ENCODE assay signal across 9 cellular contexts in the genomic region with DNA sequence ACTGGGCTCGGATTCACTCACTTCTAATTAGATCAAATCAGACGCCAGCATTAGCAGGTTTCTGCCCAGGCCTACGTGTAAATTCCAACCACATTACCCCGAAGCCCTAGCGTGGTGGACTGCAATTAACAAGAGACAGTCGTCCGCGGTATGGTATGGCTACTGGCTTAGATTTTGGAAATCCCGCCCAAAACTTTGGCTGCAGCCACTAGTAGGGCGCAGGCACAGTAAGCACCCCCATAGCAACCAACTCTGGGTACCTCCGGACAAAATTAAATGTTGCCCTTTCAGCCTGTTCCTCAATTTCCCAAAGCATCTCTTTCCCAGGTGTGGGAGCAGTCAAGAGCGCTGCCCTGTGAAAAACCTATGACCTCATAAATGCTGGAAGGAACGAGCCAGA. TPM values are rescaled to one million over a fixed set of nuclear protein-coding genes. Genes with fewer than 3 reads are reported as not detected.
DNase-seq lines count a peak whose midpoint lies in the region; ATAC-seq and TF ChIP-seq lines count a peak whose summit lies in the region.
"Had no signal": no experiment of that assay in that cellular context is flagged by ENCODE, and none has a peak within 500 bp of the region (broad histone marks: within the 10 kb centered on the region; RNA-seq: fewer than 3 reads in every experiment).

No MANE protein-coding gene starts in this region.

- H3K9me3 Mint-ChIP-seq in CD8-positive, alpha-beta T cell: peaks cover 6% of the 10 kb centered on the region
- peaks cover 7% of the 10 kb centered on the region for H3K9me3 Mint-ChIP-seq in progenitor cell of endocrine pancreas (ENCODE audit: low read depth)

- no peak for ATAC-seq in CD8-positive, alpha-beta T cell
- ATAC-seq in RWPE2 (ENCODE audit: low read depth): no peak; the same call in 2 of the 3 replicates
- ATAC-seq: K562 had no signal

- CTCF ChIA-PET in CD8-positive, alpha-beta T cell (lab: Charles Lee): no interaction called here

- no peaks in the 10 kb centered on the region for H3K9me3 ChIP-seq in CD8-positive, alpha-beta T cell (ENCODE audit: low read length)
- no peaks in the 10 kb centered on the region for H3K9me3 ChIP-seq in RWPE2 (ENCODE audit: severe bottlenecking)
- peaks cover 2% of the 10 kb centered on the region for H3K9me3 ChIP-seq in fibroblast of lung (ENCODE audit: control insufficient read depth, insufficient read depth, low read depth, low read length)

- POLR2A ChIA-PET in CD8-positive, alpha-beta T cell (lab: Charles Lee): no interaction called here

- H3K9ac ChIP-seq in fibroblast of lung (ENCODE audit: insufficient read depth, low read length): peak overlapping the region; percentile 68

- H3K27ac ChIP-seq in CD8-positive, alpha-beta T cell (ENCODE audit: low read depth, low read length): no peak overlapping the region
- no peak overlapping the region for H3K27ac ChIP-seq in RWPE2 (ENCODE audit: poor library complexity, severe bottlenecking)
- peak overlapping the region; percentile 57 for H3K27ac ChIP-seq in fibroblast of lung (ENCODE audit: insufficient read depth, low read length)

- H2AFZ ChIP-seq in fibroblast of lung (ENCODE audit: low read length): peak overlapping the region; percentile 67

- TF ChIP-seq CTCF in CD8-positive, alpha-beta T cell (IDR thresholded peaks at IDR 0.05): no peak
- TF ChIP-seq CTCF in RWPE2 (IDR thresholded peaks at IDR 0.05; ENCODE audit: poor library complexity, severe bottlenecking): no peak
- TF ChIP-seq CTCF in fibroblast of lung (conservative IDR thresholded peaks at IDR 0.05 in 1 of 2, IDR thresholded peaks at IDR 0.05 in 1 of 2; ENCODE audit: low read depth in 1 of 2, low read length in 2 of 2): no peak
- no peak for TF ChIP-seq CTCF in progenitor cell of endocrine pancreas (IDR thresholded peaks at IDR 0.05; ENCODE audit: unreplicated experiment)

- H3K27me3 Mint-ChIP-seq in CD8-positive, alpha-beta T cell (ENCODE audit: low read depth): peaks cover 7% of the 10 kb centered on the region
- no peaks in the 10 kb centered on the region for H3K27me3 Mint-ChIP-seq in progenitor cell of endocrine pancreas

- H3K4me3 ChIP-seq in CD8-positive, alpha-beta T cell (ENCODE audit: low read depth, low read length): peak overlapping the region; percentile 48
- H3K4me3 ChIP-seq in RWPE2 (ENCODE audit: severe bottlenecking) (peak overlapping the region; percentile 42), fibroblast of lung (replicated peaks in 1 of 4; ENCODE audit: control extremely low read depth in 1 of 4, insufficient read depth in 1 of 4, low read depth in 3 of 4, low read length in 4 of 4) (peak overlapping the region; percentile 44 to 70 (median 53))
- H3K4me3 ChIP-seq: K562 had no signal

- no peaks in the 10 kb centered on the region for H3K79me2 ChIP-seq in fibroblast of lung (ENCODE audit: control insufficient read depth, insufficient read depth, low read length)

- peaks cover 14% of the 10 kb centered on the region for H3K4me1 ChIP-seq in CD8-positive, alpha-beta T cell (ENCODE audit: insufficient read depth, low read length)
- H3K4me1 ChIP-seq in RWPE2 (ENCODE audit: insufficient read depth, poor library complexity, severe bottlenecking) (no peaks in the 10 kb centered on the region), fibroblast of lung (ENCODE audit: control insufficient read depth, extremely low read depth, insufficient read depth, low read length) (peaks cover 17% of the 10 kb centered on the region)

- H3K4me1 Mint-ChIP-seq in CD8-positive, alpha-beta T cell (ENCODE audit: low read depth): peaks cover 19% of the 10 kb centered on the region
- H3K4me1 Mint-ChIP-seq in progenitor cell of endocrine pancreas (ENCODE audit: low read depth): peaks cover 3% of the 10 kb centered on the region

- H3K36me3 Mint-ChIP-seq in CD8-positive, alpha-beta T cell: no peaks in the 10 kb centered on the region
- H3K36me3 Mint-ChIP-seq in progenitor cell of endocrine pancreas (ENCODE audit: insufficient read depth): peaks cover 7% of the 10 kb centered on the region

- DNase-seq in CD8-positive, alpha-beta T cell: no peak
- no peak for DNase-seq in RWPE2 (ENCODE audit: low spot score)
- DNase-seq in fibroblast of lung (ENCODE audit: low read depth in 2 of 2): peak in 1 of 2 donors; percentile 39
- no peak for DNase-seq in progenitor cell of endocrine pancreas (ENCODE audit: low spot score, unreplicated experiment)
- no peak for DNase-seq in DMS79 treated with DMSO at 0.1 percent for 48 hours (lab: John Stamatoyannopoulos, UW)
- DNase-seq in effector CD8-positive, alpha-beta T cell (lab: John Stamatoyannopoulos, UW): no peak
- DNase-seq in superior temporal gyrus (ENCODE audit: extremely low spot score): no peak
- DNase-seq in mucosa of gallbladder (ENCODE audit: low spot score): no peak

- H3K4me3 Mint-ChIP-seq in CD8-positive, alpha-beta T cell: peak overlapping the region; percentile 72
- peak overlapping the region; percentile 71 for H3K4me3 Mint-ChIP-seq in progenitor cell of endocrine pancreas (ENCODE audit: low read depth)

- H4K20me1 ChIP-seq in fibroblast of lung (ENCODE audit: control insufficient read depth, extremely low read depth, insufficient read depth, low read length): no peaks in the 10 kb centered on the region

- H3K27ac Mint-ChIP-seq in CD8-positive, alpha-beta T cell: no peak overlapping the region
- H3K27ac Mint-ChIP-seq in progenitor cell of endocrine pancreas: peak overlapping the region; percentile 59

- intact Hi-C loops in CD8-positive, alpha-beta T cell (cut with DNase I, micrococcal nuclease): no loop called here

- no peaks in the 10 kb centered on the region for H3K36me3 ChIP-seq in CD8-positive, alpha-beta T cell (ENCODE audit: insufficient read depth, low read length)
- H3K36me3 ChIP-seq in RWPE2 (ENCODE audit: low read depth) (no peaks in the 10 kb centered on the region), fibroblast of lung (ENCODE audit: control insufficient read depth, insufficient read depth, low read length) (no peaks in the 10 kb centered on the region)

- H3K27me3 ChIP-seq in CD8-positive, alpha-beta T cell (ENCODE audit: insufficient read depth, low read length): peaks cover 4% of the 10 kb centered on the region
- H3K27me3 ChIP-seq in RWPE2 (ENCODE audit: insufficient read depth, poor library complexity, severe bottlenecking) (no peaks in the 10 kb centered on the region), fibroblast of lung (ENCODE audit: control insufficient read depth, insufficient read depth, low read length) (no peaks in the 10 kb centered on the region)

- peak overlapping the region; percentile 49 for H3K4me2 ChIP-seq in fibroblast of lung (ENCODE audit: extremely low read depth, insufficient read depth, low read length)

RNA-seq across cellular contexts. Expression of gene RARRES1, which starts 0.7 kb away (rescaled TPM):
- total RNA-seq in CD8-positive, alpha-beta T cell: not detected
- 93.3 and 547 TPM in 2 replicates for total RNA-seq in fibroblast of lung
- 26.2 and 27.7 TPM in 2 replicates for polyA plus RNA-seq in fibroblast of lung
- polyA plus RNA-seq in fibroblast of lung (2012): 18.5 and 19.3 TPM in 2 replicates
- 1.2 TPM in 1 of 2 replicates, not detected in the other for polyA minus RNA-seq in fibroblast of lung (ENCODE audit: low replicate concordance)
- 1.1 and 3.3 TPM in 2 replicates for total RNA-seq in progenitor cell of endocrine pancreas
- 6.3 TPM for total RNA-seq in mucosa of gallbladder
- total RNA-seq: K562 had no signal
- polyA plus RNA-seq: K562 had no signal

RNA-seq across cellular contexts. Expression of gene LXN, which starts 59.1 kb away (rescaled TPM):
- 1 to 10 TPM in 1 of 2 experiments, under 1 TPM in 1; 1.00 to 1.1 TPM for total RNA-seq in CD8-positive, alpha-beta T cell
- total RNA-seq in fibroblast of lung (168 and 495 TPM in 2 replicates), progenitor cell of endocrine pancreas (12.3 and 13.3 TPM in 2 replicates), mucosa of gallbladder (17.0 TPM)
- polyA plus RNA-seq in fibroblast of lung: 162 and 172 TPM in 2 replicates
- 137 and 158 TPM in 2 replicates for polyA plus RNA-seq in fibroblast of lung (2012)
- polyA minus RNA-seq in fibroblast of lung (ENCODE audit: low replicate concordance): 22.8 and 28.4 TPM in 2 replicates

Comparison
In these comparisons a context has a peak if more than half of its experiments do, and no peak if none do; other contexts are left out.
1. RNA of gene RARRES1, which starts 0.7 kb away (total RNA-seq): 93.3 to 547 TPM in fibroblast of lung; 6.3 TPM in mucosa of gallbladder (single experiment), 1.1 to 3.3 TPM in progenitor cell of endocrine pancreas and not detected in CD8-positive, alpha-beta T cell; every median in the first group is over 10 times any median in the second.
2. Peak in every context shown above with its lines, with median percentiles within 50 percentile points of each other: H3K4me3 ChIP-seq.